Comparison of ENCODE assay signal across 19 cellular contexts in genomic region chr5:72197393-72197792, GRCh38.
"Had no signal": no experiment of that assay in that cellular context is flagged by ENCODE, and none has a peak within 500 bp of the region (broad histone marks: within the 10 kb centered on the region; RNA-seq: fewer than 3 reads in every experiment).

No MANE protein-coding gene starts in this region.

- H3K4me2 ChIP-seq: SK-N-SH had no signal

- H3K27me3 ChIP-seq: MG63 had no signal

- DNase-seq: Karpas-422, KG1, MG63, NCI-H1092, NCI-H1105 treated with DMSO at 0.1 percent for 48 hours, NCI-H1417 treated with DMSO at 0.1 percent for 48 hours, NCI-H146, NCI-H1694 treated with DMSO at 0.1 percent for 48 hours, NCI-H1930, NCI-H2081, NCI-H2107, NCI-H2227 treated with DMSO at 0.1 percent for 48 hours, NCI-H524, NCI-H69, NCI-H774, RPMI8226, SHP77, SK-N-SH had no signal

- FAIRE-seq: RCC 7860 had no signal

- H3K9ac ChIP-seq: SK-N-SH had no signal

- H3K4me3 ChIP-seq: MG63 had no signal

- H3K9me3 ChIP-seq: MG63, SK-N-SH had no signal
